Comparison of ENCODE assay signal across 12 cellular contexts in genomic region chr22:46833228-46833627, GRCh38.
A peak's percentile ranks its signal among the peaks of the same experiment; 100 is the strongest.
DNase-seq lines count a peak whose midpoint lies in the region; TF ChIP-seq lines count a peak whose summit lies in the region.
"Had no signal": no experiment of that assay in that cellular context is flagged by ENCODE, and none has a peak within 500 bp of the region (broad histone marks: within the 10 kb centered on the region; RNA-seq: fewer than 3 reads in every experiment).

No MANE protein-coding gene starts in this region.

- no peak overlapping the region for H3K9ac ChIP-seq in smooth muscle cell (ENCODE audit: low read depth)
- H3K9ac ChIP-seq: BLaER1 had no signal

- no peaks in the 10 kb centered on the region for H3K79me2 ChIP-seq in smooth muscle cell (ENCODE audit: low read depth)

- H3K9me3 ChIP-seq in left ventricle myocardium inferior (replicated peaks), result peaks cover 22% of the 10 kb centered on the region
- peaks cover 9% of the 10 kb centered on the region for H3K9me3 ChIP-seq in smooth muscle cell (replicated peaks; ENCODE audit: low read depth)

- H3K27ac Mint-ChIP-seq in activated CD4-positive, alpha-beta T cell treated with anti-CD3 and anti-CD28 coated beads, Interleukin-2, amount 10 ng/mL, durations not matched to agents 24 days and 14 days, result no peak overlapping the region
- no peak overlapping the region for H3K27ac Mint-ChIP-seq in immature natural killer cell

- H2AFZ ChIP-seq in smooth muscle cell (ENCODE audit: low read depth), result no peak overlapping the region

- peaks cover 12% of the 10 kb centered on the region for H3F3A ChIP-seq in smooth muscle cell (ENCODE audit: low read depth)

- peak; percentile 51 for DNase-seq in activated CD4-positive, alpha-beta T cell treated with anti-CD3 and anti-CD28 coated beads, Interleukin-2, amount 10 ng/mL, durations not matched to agents 24 days and 14 days
- no peak for DNase-seq in activated CD4-positive, alpha-beta T cell treated with anti-CD3 and anti-CD28 coated beads, Interleukin-2, amount 50 U/mL, for 48 hours
- DNase-seq in SK-MEL-5 (ENCODE audit: low read depth, low spot score) (peak; percentile 78), left ventricle myocardium inferior (no peak), smooth muscle cell (lab: John Stamatoyannopoulos, UW; ENCODE audit: unreplicated experiment) (no peak), NCI-H510A treated with DMSO at 0.1 percent for 48 hours (lab: John Stamatoyannopoulos, UW) (no peak), NCI-H524 treated with DMSO at 0.1 percent for 48 hours (lab: John Stamatoyannopoulos, UW) (no peak), immature natural killer cell (no peak)
- DNase-seq: activated T-cell treated with anti-CD3 and anti-CD28 coated beads, Interleukin-2, amount 50 U/mL, for 4 hours; stimulated activated CD4-positive, alpha-beta T cell treated with anti-CD3 and anti-CD28 coated beads, Interleukin-2, amount 100 ng/mL, for 48 hours had no signal

- TF ChIP-seq CTCF in left ventricle myocardium inferior (IDR thresholded peaks at IDR 0.05; ENCODE audit: borderline replicate concordance), result peak; percentile 52
- TF ChIP-seq CTCF in smooth muscle cell (IDR thresholded peaks at IDR 0.05; ENCODE audit: borderline replicate concordance, insufficient read depth, poor library complexity, severe bottlenecking), result peak; percentile 16

- peaks cover 21% of the 10 kb centered on the region for H3K9me3 Mint-ChIP-seq in activated CD4-positive, alpha-beta T cell treated with anti-CD3 and anti-CD28 coated beads, Interleukin-2, amount 10 ng/mL, durations not matched to agents 24 days and 14 days
- H3K9me3 Mint-ChIP-seq in immature natural killer cell, result peaks cover 8 to 26% (median 13%) of the 10 kb centered on the region in 6 donors

- no peak overlapping the region for H3K4me3 ChIP-seq in left ventricle myocardium inferior
- H3K4me3 ChIP-seq in smooth muscle cell, result no peak overlapping the region
- H3K4me3 ChIP-seq: BLaER1, SJSA1 had no signal

- H3K4me3 Mint-ChIP-seq in activated CD4-positive, alpha-beta T cell treated with anti-CD3 and anti-CD28 coated beads, Interleukin-2, amount 10 ng/mL, durations not matched to agents 24 days and 14 days, result no peak overlapping the region
- no peak overlapping the region for H3K4me3 Mint-ChIP-seq in immature natural killer cell
- H3K4me3 Mint-ChIP-seq: activated T-cell treated with anti-CD3 and anti-CD28 coated beads, Interleukin-2, amount 50 U/mL, for 4 hours had no signal

- H3K27me3 Mint-ChIP-seq in activated CD4-positive, alpha-beta T cell treated with anti-CD3 and anti-CD28 coated beads, Interleukin-2, amount 10 ng/mL, durations not matched to agents 24 days and 14 days, result no peaks in the 10 kb centered on the region
- H3K27me3 Mint-ChIP-seq in immature natural killer cell (ENCODE audit: low read depth in 3 of 3), result peaks cover 2 to 4% (median 3%) of the 10 kb centered on the region in 3 donors

- peaks cover 28% of the 10 kb centered on the region for H3K4me1 ChIP-seq in left ventricle myocardium inferior
- peaks cover 8% of the 10 kb centered on the region for H3K4me1 ChIP-seq in smooth muscle cell (ENCODE audit: low read depth)
- H3K4me1 ChIP-seq: BLaER1 had no signal

- in situ Hi-C loops in SK-MEL-5 (cut with HindIII; ENCODE audit: low pct_unique_long_range_greater_than_20kb, low sequenced_read_pairs), result loop anchor here (10.0 kb wide), 1 partner anchor 52 kb away; no protein-coding TSS in a partner anchor

- H3K4me2 ChIP-seq in smooth muscle cell, result no peak overlapping the region
- H3K4me2 ChIP-seq: BLaER1 had no signal

- H3K27me3 ChIP-seq in left ventricle myocardium inferior (ENCODE audit: low read depth) (no peaks in the 10 kb centered on the region), smooth muscle cell (ENCODE audit: low read depth) (no peaks in the 10 kb centered on the region)
- H3K27me3 ChIP-seq: BLaER1, SJSA1 had no signal

- intact Hi-C loops in activated CD4-positive, alpha-beta T cell treated with anti-CD3 and anti-CD28 coated beads, Interleukin-2, amount 10 ng/mL, durations not matched to agents 24 days and 14 days (cut with micrococcal nuclease), result no loop called here
- intact Hi-C loops in left ventricle myocardium inferior (cut with micrococcal nuclease), result no loop called here

- peaks cover 4% of the 10 kb centered on the region for H3K4me1 Mint-ChIP-seq in activated CD4-positive, alpha-beta T cell treated with anti-CD3 and anti-CD28 coated beads, Interleukin-2, amount 10 ng/mL, durations not matched to agents 24 days and 14 days
- H3K4me1 Mint-ChIP-seq in immature natural killer cell, result peaks cover 29 to 40% of the 10 kb centered on the region in 2 donors

- peaks cover 71% of the 10 kb centered on the region for H3K36me3 Mint-ChIP-seq in activated CD4-positive, alpha-beta T cell treated with anti-CD3 and anti-CD28 coated beads, Interleukin-2, amount 10 ng/mL, durations not matched to agents 24 days and 14 days (ENCODE audit: low read depth)
- H3K36me3 Mint-ChIP-seq in immature natural killer cell, result peaks cover 17 to 28% (median 19%) of the 10 kb centered on the region in 3 donors

- peaks cover 21% of the 10 kb centered on the region for H4K20me1 ChIP-seq in smooth muscle cell (ENCODE audit: low read depth)

- H3K36me3 ChIP-seq in left ventricle myocardium inferior (peaks cover 13% of the 10 kb centered on the region), smooth muscle cell (ENCODE audit: low read depth) (peaks cover 11% of the 10 kb centered on the region)
- H3K36me3 ChIP-seq: SJSA1 had no signal

- 51% methylated on average over 6 of the region's 6 CpGs for WGBS in smooth muscle cell (ENCODE audit: low lambda C conversion rate)

- no peak overlapping the region for H3K27ac ChIP-seq in left ventricle myocardium inferior (replicated peaks)
- no peak overlapping the region for H3K27ac ChIP-seq in smooth muscle cell (ENCODE audit: low read depth)
- H3K27ac ChIP-seq: BLaER1, SJSA1 had no signal

Comparison
In these comparisons a context has a peak if more than half of its experiments do, and no peak if none do; other contexts are left out.
1. DNase-seq: peak in activated CD4-positive, alpha-beta T cell treated with anti-CD3 and anti-CD28 coated beads, Interleukin-2, amount 10 ng/mL, durations not matched to agents 24 days and 14 days (single experiment) and SK-MEL-5 (single experiment); none in activated CD4-positive, alpha-beta T cell treated with anti-CD3 and anti-CD28 coated beads, Interleukin-2, amount 50 U/mL, for 48 hours (0 of 2), left ventricle myocardium inferior (single experiment), smooth muscle cell (single experiment), NCI-H510A treated with DMSO at 0.1 percent for 48 hours (single experiment), NCI-H524 treated with DMSO at 0.1 percent for 48 hours (single experiment) and immature natural killer cell (0 of 3).